10 cellular contexts compared by ENCODE assay signal in the genomic region with DNA sequence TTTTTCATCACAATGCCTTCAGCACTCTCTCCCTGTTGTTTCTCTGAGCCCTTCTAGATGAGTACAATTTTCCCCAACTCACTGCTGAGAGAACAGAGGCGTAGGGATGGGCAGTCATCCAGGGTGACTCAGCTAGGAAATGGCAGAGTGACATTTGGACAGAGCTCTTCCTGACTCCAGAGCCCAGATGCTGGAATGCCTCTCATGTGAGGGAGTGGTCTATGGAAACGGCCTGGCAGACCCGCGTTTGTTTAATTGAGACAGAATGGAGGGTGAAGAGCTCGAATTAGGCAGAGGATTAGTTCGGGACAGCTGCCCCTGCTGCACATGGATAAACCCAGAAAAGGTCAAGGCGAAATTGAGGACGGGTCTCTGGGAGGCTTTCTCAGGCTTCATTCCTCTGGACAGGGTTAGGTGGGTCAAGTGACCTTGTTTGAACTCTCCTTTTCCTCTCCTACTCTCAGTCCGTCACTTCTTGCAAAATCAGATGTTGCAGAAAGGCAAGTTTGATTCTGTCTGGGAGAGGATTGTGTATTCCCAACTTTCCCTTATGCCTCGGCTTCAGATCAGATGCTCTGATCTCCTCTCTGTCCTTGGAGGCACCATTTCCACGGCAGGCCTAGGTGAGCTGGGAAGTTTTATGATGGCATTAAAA. TPM values are rescaled to one million over a fixed set of nuclear protein-coding genes. Genes with fewer than 3 reads are reported as not detected.
DNase-seq lines count a peak whose midpoint lies in the region; ATAC-seq, FAIRE-seq and TF ChIP-seq lines count a peak whose summit lies in the region.
"Had no signal": no experiment of that assay in that cellular context is flagged by ENCODE, and none has a peak within 500 bp of the region (broad histone marks: within the 10 kb centered on the region; RNA-seq: fewer than 3 reads in every experiment).

No MANE protein-coding gene starts in this region.

- H3K27me3 ChIP-seq in AG04450 (ENCODE audit: control insufficient read depth, insufficient read depth, low read length) = peaks cover 18% of the 10 kb centered on the region

- peaks cover 14 to 69% (median 32%) of the 10 kb centered on the region in 5 donors for H3K27me3 Mint-ChIP-seq in naive thymus-derived CD8-positive, alpha-beta T cell
- H3K27me3 Mint-ChIP-seq: stimulated activated naive B cell treated with anti-CD40 and anti-IgM and Interleukin-4, amounts not matched to agents 10 μg/mL and 1 μg/mL and 100 μg/mL, for 72 hours had no signal

- DNase-seq in AG04450 (ENCODE audit: low read depth, low spot score) = peak; percentile 7
- DNase-seq in NCI-H226 = peak; percentile 20
- peak; percentile 82 for DNase-seq in medulla oblongata (ENCODE audit: extremely low spot score)
- DNase-seq in naive thymus-derived CD8-positive, alpha-beta T cell = no peak
- no peak for DNase-seq in activated CD4-positive, CD25-positive, alpha-beta regulatory T cell treated with anti-CD3 and anti-CD28 coated beads, Interleukin-2, amount 50 U/mL, for 72 hours
- no peak for DNase-seq in NAMALWA (ENCODE audit: low spot score)
- DNase-seq: stimulated activated naive B cell treated with anti-CD40 and anti-IgM and Interleukin-4, amounts not matched to agents 10 μg/mL and 1 μg/mL and 100 μg/mL, for 72 hours had no signal

- FAIRE-seq in endometrium (lab: Jason Lieb, UNC) = peak; percentile 61
- FAIRE-seq: G401.6 had no signal

- CTCF ChIA-PET in AG04450 (lab: Charles Lee) = interaction anchor here (1.5 kb wide), 1 partner anchor 42 kb away, joined by 4 read pairs; no protein-coding TSS in a partner anchor

- H3K9me3 Mint-ChIP-seq in naive thymus-derived CD8-positive, alpha-beta T cell = no peaks in the 10 kb centered on the region

- no peak overlapping the region for H3K4me3 ChIP-seq in AG04450 (ENCODE audit: low read depth, low read length)

- H3K27ac ChIP-seq in AG04450 (ENCODE audit: low read depth, low read length) = no peak overlapping the region

- H3K4me3 Mint-ChIP-seq in naive thymus-derived CD8-positive, alpha-beta T cell = no peak overlapping the region

- ATAC-seq in naive thymus-derived CD8-positive, alpha-beta T cell = no peak
- no peak for ATAC-seq in HG02642 (IDR thresholded peaks at IDR 0.05; ENCODE audit: poor library complexity, unreplicated experiment)

- H3K4me1 Mint-ChIP-seq in naive thymus-derived CD8-positive, alpha-beta T cell = peaks cover 9 to 44% (median 17%) of the 10 kb centered on the region in 4 donors

- POLR2A ChIA-PET in AG04450 (lab: Yijun Ruan, JAX) = interaction anchor here (1.2 kb wide), 1 partner anchor 13 kb away, joined by 3 read pairs; no protein-coding TSS in a partner anchor
- POLR2A ChIA-PET in naive thymus-derived CD8-positive, alpha-beta T cell (lab: Charles Lee) = no interaction called here

- H3K9me3 ChIP-seq in AG04450 (ENCODE audit: control insufficient read depth, insufficient read depth, low read length) = no peaks in the 10 kb centered on the region

- no peak overlapping the region for H3K27ac Mint-ChIP-seq in naive thymus-derived CD8-positive, alpha-beta T cell

- no peak for TF ChIP-seq CTCF in AG04450 (IDR thresholded peaks at IDR 0.05; ENCODE audit: low read depth, low read length)

- H3K36me3 Mint-ChIP-seq in naive thymus-derived CD8-positive, alpha-beta T cell = peaks cover 0 to 5% (median 0%) of the 10 kb centered on the region in 3 donors

RNA-seq across cellular contexts. Expression of a gene that starts 7.6 kb away (rescaled TPM):
- polyA plus RNA-seq in AG04450 (2011; rRNA removed) = 0.05 TPM in 1 of 2 replicates, not detected in the other
- not detected in 2 replicates for polyA minus RNA-seq in AG04450 (2011; rRNA and poly(A)+ RNA removed)
- under 1 TPM; 0.47 to 0.99 TPM for total RNA-seq in naive thymus-derived CD8-positive, alpha-beta T cell
- not detected for polyA plus RNA-seq in naive thymus-derived CD8-positive, alpha-beta T cell

Comparison
In these comparisons a context has a peak if more than half of its experiments do, and no peak if none do; other contexts are left out.
1. DNase-seq: peak in AG04450 (single experiment), NCI-H226 (single experiment) and medulla oblongata (single experiment); none in naive thymus-derived CD8-positive, alpha-beta T cell (0 of 10), activated CD4-positive, CD25-positive, alpha-beta regulatory T cell treated with anti-CD3 and anti-CD28 coated beads, Interleukin-2, amount 50 U/mL, for 72 hours (single experiment) and NAMALWA (single experiment).